8 cellular contexts compared by ENCODE assay signal in the genomic region with DNA sequence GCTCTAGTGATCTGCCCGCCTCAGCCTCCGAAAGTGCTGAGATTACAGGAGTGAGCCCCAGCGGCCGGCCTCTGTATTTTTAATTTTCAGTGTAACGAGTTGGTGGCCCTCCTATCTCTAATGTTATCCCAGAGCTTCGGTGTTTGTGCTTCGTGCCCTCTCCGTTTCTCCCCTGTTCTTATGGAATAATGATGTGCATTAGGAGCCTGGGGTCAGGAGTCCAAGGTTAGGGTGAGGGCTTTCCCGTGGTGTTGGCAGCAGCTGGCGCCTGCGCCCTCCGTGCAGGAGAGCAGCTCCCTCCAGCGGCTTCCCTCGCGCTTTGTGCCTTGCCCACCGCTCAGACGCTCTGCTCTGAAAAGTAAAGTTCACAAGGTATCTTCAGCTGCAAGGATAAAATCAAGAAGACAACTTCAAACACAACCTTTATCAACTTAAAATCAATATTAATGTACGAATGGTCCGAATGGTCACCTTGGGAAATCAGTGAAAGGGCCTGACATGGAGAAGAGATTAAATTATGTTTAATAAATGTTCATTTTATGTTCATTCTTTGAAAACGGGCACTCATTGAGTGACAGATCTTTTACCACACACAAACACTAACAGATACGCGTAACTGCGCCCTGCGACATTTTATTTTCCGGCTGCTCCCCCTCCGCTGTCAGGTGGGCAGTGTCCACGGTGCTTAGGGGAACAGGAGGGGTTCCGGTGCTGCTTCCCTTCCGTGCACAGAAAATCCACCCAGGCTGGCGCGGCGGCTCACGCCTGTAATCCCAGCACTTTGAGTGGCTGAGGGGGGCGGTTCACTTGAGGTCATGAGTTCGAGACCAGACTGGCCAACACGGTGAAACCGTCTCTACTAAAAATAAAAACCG.
A peak's percentile ranks its signal among the peaks of the same experiment; 100 is the strongest.
DNase-seq lines count a peak whose midpoint lies in the region; ATAC-seq and TF ChIP-seq lines count a peak whose summit lies in the region.

No MANE protein-coding gene starts in this region.

- H3K4me3 ChIP-seq in fibroblast of pulmonary artery (replicated peaks; ENCODE audit: low read depth, low read length) (peak overlapping the region; percentile 40), SJCRH30 (no peak overlapping the region)

- H3K36me3 ChIP-seq in SJCRH30, result no peaks in the 10 kb centered on the region

- ATAC-seq in GM18505 (IDR thresholded peaks at IDR 0.05; ENCODE audit: unreplicated experiment), result no peak
- no peak for ATAC-seq in HG02642 (IDR thresholded peaks at IDR 0.05; ENCODE audit: poor library complexity, unreplicated experiment)

- no peaks in the 10 kb centered on the region for H3K9me3 ChIP-seq in SJCRH30 (replicated peaks)

- DNase-seq in GF-D8 (lab: John Stamatoyannopoulos, UW) (peak; percentile 42), HuH-7.5 (ENCODE audit: low spot score) (peak; percentile 51), fibroblast of pulmonary artery (ENCODE audit: low read depth) (peak; percentile 54), occipital lobe (lab: John Stamatoyannopoulos, UW) (peak; percentile 12), SJCRH30 (no peak)
- peak; percentile 66 to 72 for DNase-seq in activated T-cell treated with anti-CD3 and anti-CD28 coated beads, Interleukin-2, amount 50 U/mL, for 48 hours

- no peaks in the 10 kb centered on the region for H3K4me1 ChIP-seq in SJCRH30

- no peaks in the 10 kb centered on the region for H3K27me3 ChIP-seq in SJCRH30

- TF ChIP-seq POLR2A in GM18505 (IDR thresholded peaks at IDR 0.05; ENCODE audit: borderline replicate concordance, extremely low read depth, insufficient read depth, insufficient read length), result no peak

- peak; percentile 59 for TF ChIP-seq CTCF in fibroblast of pulmonary artery (IDR thresholded peaks at IDR 0.05; ENCODE audit: low read length, missing control alignments)

- no peak overlapping the region for H3K27ac ChIP-seq in SJCRH30

Comparison
In these comparisons a context has a peak if more than half of its experiments do, and no peak if none do; other contexts are left out.
1. DNase-seq: peak in GF-D8 (single experiment), HuH-7.5 (single experiment), activated T-cell treated with anti-CD3 and anti-CD28 coated beads, Interleukin-2, amount 50 U/mL, for 48 hours (2 of 2), fibroblast of pulmonary artery (single experiment) and occipital lobe (single experiment); none in SJCRH30 (0 of 2).